In genomic region chrX:121592884-121593283, GRCh38 we compare ENCODE assay signal across 32 cellular contexts.
"Had no signal": no experiment of that assay in that cellular context is flagged by ENCODE, and none has a peak within 500 bp of the region (broad histone marks: within the 10 kb centered on the region; RNA-seq: fewer than 3 reads in every experiment).

No MANE protein-coding gene starts in this region.

- H3K9me3 ChIP-seq: ovary, psoas muscle, spleen, thoracic aorta, thyroid gland, tibial nerve, upper lobe of left lung, vagina had no signal

- H3K79me2 ChIP-seq: parathyroid adenoma had no signal

- H3K36me3 Mint-ChIP-seq: naive thymus-derived CD4-positive, alpha-beta T cell; natural killer cell; neural progenitor cell; stimulated activated memory B cell treated with anti-CD40 and anti-IgM and Interleukin-4, amounts not matched to agents 10 μg/mL and 1 μg/mL and 100 μg/mL, for 72 hours had no signal

- ATAC-seq: naive thymus-derived CD4-positive, alpha-beta T cell; natural killer cell; psoas muscle; right cardiac atrium; sciatic nerve; stimulated activated memory B cell treated with anti-CD40 and anti-IgM and Interleukin-4, amounts not matched to agents 10 μg/mL and 1 μg/mL and 100 μg/mL, for 72 hours; stimulated activated naive CD8-positive, alpha-beta T cell treated with anti-CD3 and anti-CD28 coated beads, Interleukin-15, amount 100 ng/mL, for 72 hours; stimulated activated naive CD8-positive, alpha-beta T cell treated with anti-CD3 and anti-CD28 coated beads, Interleukin-15, Interleukin-2, amounts not matched to agents 100 U/mL and 50 U/mL, for 24 hours had no signal

- H3K27ac Mint-ChIP-seq: naive thymus-derived CD4-positive, alpha-beta T cell; natural killer cell; nephron; neural progenitor cell; progenitor cell of endocrine pancreas; stimulated activated memory B cell treated with anti-CD40 and anti-IgM and Interleukin-4, amounts not matched to agents 10 μg/mL and 1 μg/mL and 100 μg/mL, for 72 hours; stimulated activated naive CD8-positive, alpha-beta T cell treated with anti-CD3 and anti-CD28 coated beads, Interleukin-15, amount 100 ng/mL, for 72 hours had no signal

- H3K9ac ChIP-seq: neural progenitor cell, parathyroid adenoma had no signal

- H3K4me2 ChIP-seq: neural progenitor cell, smooth muscle cell had no signal

- H3K36me3 ChIP-seq: neural progenitor cell, ovary, spleen, thoracic aorta, thyroid gland, tibial nerve, upper lobe of left lung, vagina had no signal

- H3K4me3 Mint-ChIP-seq: naive thymus-derived CD4-positive, alpha-beta T cell; natural killer cell; nephron; neural progenitor cell; stimulated activated memory B cell treated with anti-CD40 and anti-IgM and Interleukin-4, amounts not matched to agents 10 μg/mL and 1 μg/mL and 100 μg/mL, for 72 hours; stimulated activated naive CD8-positive, alpha-beta T cell treated with anti-CD3 and anti-CD28 coated beads, Interleukin-15, amount 100 ng/mL, for 72 hours had no signal

- H3K27ac ChIP-seq: neural progenitor cell, ovary, parathyroid adenoma, psoas muscle, skin epidermis, spleen, thoracic aorta, thyroid gland, tibial nerve, upper lobe of left lung, vagina had no signal

- H3K4me1 Mint-ChIP-seq: naive thymus-derived CD4-positive, alpha-beta T cell; natural killer cell; nephron; neural progenitor cell; stimulated activated memory B cell treated with anti-CD40 and anti-IgM and Interleukin-4, amounts not matched to agents 10 μg/mL and 1 μg/mL and 100 μg/mL, for 72 hours; stimulated activated naive CD8-positive, alpha-beta T cell treated with anti-CD3 and anti-CD28 coated beads, Interleukin-15, amount 100 ng/mL, for 72 hours had no signal

- DNase-seq: naive thymus-derived CD4-positive, alpha-beta T cell; natural killer cell; occipital lobe; ovary; posterior cingulate gyrus; psoas muscle; right cardiac atrium; spleen; stimulated activated CD4-positive, alpha-beta T cell treated with anti-CD3 and anti-CD28 coated beads, Interleukin-12 subunit alpha, Interleukin-12 subunit beta, amount 100 ng/mL, for 4 hours; stimulated activated CD4-positive, alpha-beta T cell treated with anti-CD3 and anti-CD28 coated beads, Interleukin-1b, Interleukin-23, amount 100 ng/mL, for 48 hours; stimulated activated CD4-positive, alpha-beta T cell treated with anti-CD3 and anti-CD28 coated beads, Interleukin-4, amount 100 ng/mL, for 1 hour; stimulated activated CD4-positive, alpha-beta T cell treated with anti-CD3 and anti-CD28 coated beads, Interleukin-4, amount 100 ng/mL, for 4 hours; stimulated activated CD8-positive, alpha-beta memory T cell treated with anti-CD3 and anti-CD28 coated beads, Interleukin-4, amount 100 ng/mL, for 48 hours; stimulated activated naive CD4-positive, alpha-beta T cell; stimulated activated naive CD8-positive, alpha-beta T cell treated with anti-CD3 and anti-CD28 coated beads, Interleukin-15, amount 100 ng/mL, for 72 hours; stimulated activated naive CD8-positive, alpha-beta T cell treated with anti-CD3 and anti-CD28 coated beads, Interleukin-15, Interleukin-2, amounts not matched to agents 100 U/mL and 50 U/mL, for 24 hours; substantia nigra; thyroid gland; trophoblast cell; upper lobe of left lung had no signal

- H3K4me1 ChIP-seq: neural progenitor cell, parathyroid adenoma, psoas muscle, spleen, thyroid gland, tibial nerve, upper lobe of left lung, vagina had no signal

- H3K27me3 Mint-ChIP-seq: progenitor cell of endocrine pancreas; stimulated activated memory B cell treated with anti-CD40 and anti-IgM and Interleukin-4, amounts not matched to agents 10 μg/mL and 1 μg/mL and 100 μg/mL, for 72 hours; stimulated activated naive CD8-positive, alpha-beta T cell treated with anti-CD3 and anti-CD28 coated beads, Interleukin-15, amount 100 ng/mL, for 72 hours had no signal

- H3K4me3 ChIP-seq: neural progenitor cell, ovary, psoas muscle, skin epidermis, smooth muscle cell, spleen, thoracic aorta, thyroid gland, tibial nerve, upper lobe of left lung, vagina had no signal

- FAIRE-seq: urothelium cell line had no signal

- H3K9me3 Mint-ChIP-seq: naive thymus-derived CD4-positive, alpha-beta T cell; neural progenitor cell; stimulated activated memory B cell treated with anti-CD40 and anti-IgM and Interleukin-4, amounts not matched to agents 10 μg/mL and 1 μg/mL and 100 μg/mL, for 72 hours; stimulated activated naive CD8-positive, alpha-beta T cell treated with anti-CD3 and anti-CD28 coated beads, Interleukin-15, amount 100 ng/mL, for 72 hours had no signal

- H3K27me3 ChIP-seq: neural progenitor cell, ovary, spleen, thyroid gland, tibial nerve, upper lobe of left lung, vagina had no signal

- H2AFZ ChIP-seq: neural progenitor cell, parathyroid adenoma had no signal
